In the genomic region with DNA sequence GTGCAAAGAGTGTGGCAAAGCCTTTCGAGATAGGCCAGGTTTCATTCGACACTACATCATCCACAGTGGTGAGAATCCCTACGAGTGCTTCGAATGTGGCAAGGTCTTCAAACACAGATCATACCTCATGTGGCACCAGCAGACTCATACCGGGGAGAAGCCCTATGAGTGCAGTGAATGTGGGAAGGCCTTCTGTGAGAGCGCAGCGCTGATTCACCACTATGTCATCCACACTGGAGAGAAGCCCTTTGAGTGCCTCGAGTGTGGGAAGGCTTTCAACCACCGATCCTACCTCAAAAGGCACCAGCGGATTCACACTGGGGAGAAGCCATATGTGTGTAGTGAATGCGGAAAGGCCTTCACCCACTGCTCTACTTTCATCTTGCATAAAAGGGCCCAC, we compare ENCODE assay signal across 7 cellular contexts. TPM values are rescaled to one million over a fixed set of nuclear protein-coding genes. Genes with fewer than 3 reads are reported as not detected.
DNase-seq lines count a peak whose midpoint lies in the region; ATAC-seq, FAIRE-seq and TF ChIP-seq lines count a peak whose summit lies in the region.
"Not testable (repeated sequence)": the region's sequence is repeated elsewhere in the genome, so short reads cannot be mapped to it uniquely, and the experiment has no call there.

No MANE protein-coding gene starts in this region.

- H4K20me1 ChIP-seq in IMR-90 (ENCODE audit: insufficient read depth, low read length); astrocyte (ENCODE audit: insufficient read depth, low read length): not testable (repeated sequence)
- peaks cover 11% of the 10 kb centered on the region for H4K20me1 ChIP-seq in smooth muscle cell (ENCODE audit: low read depth)

- not testable (repeated sequence) for H3K4me1 ChIP-seq in IMR-90 (ENCODE audit: control insufficient read depth, insufficient read depth, low read length); astrocyte (ENCODE audit: insufficient read depth, low read length); smooth muscle cell (ENCODE audit: low read depth)

- not testable (repeated sequence) for TF ChIP-seq RAD21 in IMR-90 (IDR thresholded peaks at IDR 0.05; ENCODE audit: low read length)

- ATAC-seq in CD4-positive, alpha-beta T cell (ENCODE audit: poor library complexity); IMR-90 (ENCODE audit: low read depth); T-helper 17 cell: not testable (repeated sequence)
- peak; percentile 51 to 70 for ATAC-seq in activated T-cell treated with anti-CD3 and anti-CD28 coated beads, Interleukin-2, amount 50 U/mL, for 4 hours

- H3K27ac ChIP-seq in CD4-positive, alpha-beta T cell (ENCODE audit: low read depth, low read length); IMR-90 (ENCODE audit: insufficient read depth, low read length); astrocyte (ENCODE audit: low read depth, low read length): not testable (repeated sequence)
- peak overlapping the region; percentile 12 for H3K27ac ChIP-seq in smooth muscle cell (ENCODE audit: low read depth)

- H3K36me3 ChIP-seq in IMR-90 (ENCODE audit: control insufficient read depth, insufficient read depth, low read length) (peaks cover 38% of the 10 kb centered on the region), astrocyte (ENCODE audit: insufficient read depth, low read length) (peaks cover 38% of the 10 kb centered on the region), smooth muscle cell (ENCODE audit: low read depth) (peaks cover 39% of the 10 kb centered on the region)

- not testable (repeated sequence) for H3K4ac ChIP-seq in IMR-90 (ENCODE audit: low read depth, low read length)

- H2BK20ac ChIP-seq in IMR-90 (ENCODE audit: low read depth, low read length) = not testable (repeated sequence)

- H3K9me1 ChIP-seq in IMR-90 (ENCODE audit: insufficient read depth, low read length) = not testable (repeated sequence)

- not testable (repeated sequence) for H3K23ac ChIP-seq in IMR-90 (ENCODE audit: low read depth, low read length)

- not testable (repeated sequence) for H3K56ac ChIP-seq in IMR-90 (ENCODE audit: extremely low read depth, insufficient read depth, low read length)

- H3K18ac ChIP-seq in IMR-90 (ENCODE audit: low read depth, low read length) = not testable (repeated sequence)

- TF ChIP-seq POLR2A in IMR-90 (IDR thresholded peaks at IDR 0.05; ENCODE audit: low read depth, low read length) = not testable (repeated sequence)

- H3K27me3 Mint-ChIP-seq in CD4-positive, alpha-beta T cell; T-helper 17 cell; activated T-cell treated with anti-CD3 and anti-CD28 coated beads, Interleukin-2, amount 50 U/mL, for 4 hours (ENCODE audit: low read depth); astrocyte (ENCODE audit: low read depth, unreplicated experiment): not testable (repeated sequence)

- not testable (repeated sequence) for H3K4me2 ChIP-seq in IMR-90 (ENCODE audit: low read depth, low read length); astrocyte (ENCODE audit: low read length); smooth muscle cell

- peaks cover 93% of the 10 kb centered on the region for H3K36me3 Mint-ChIP-seq in CD4-positive, alpha-beta T cell (ENCODE audit: low read depth)
- peaks cover 23% of the 10 kb centered on the region for H3K36me3 Mint-ChIP-seq in T-helper 17 cell (ENCODE audit: low read depth)
- H3K36me3 Mint-ChIP-seq in activated T-cell treated with anti-CD3 and anti-CD28 coated beads, Interleukin-2, amount 50 U/mL, for 4 hours (ENCODE audit: insufficient read depth) = peaks cover 78% of the 10 kb centered on the region
- H3K36me3 Mint-ChIP-seq in astrocyte (ENCODE audit: low read depth, unreplicated experiment) = peaks cover 44% of the 10 kb centered on the region

- not testable (repeated sequence) for BruUV-seq in IMR-90 (replicated peaks; lab: Mats Ljungman, UMichigan)

- peaks cover 21 to 39% of the 10 kb centered on the region in 2 experiments for H3K79me1 ChIP-seq in IMR-90 (ENCODE audit: low read depth in 1 of 2, low read length in 2 of 2)

- H2BK120ac ChIP-seq in IMR-90 (ENCODE audit: low read depth, low read length) = not testable (repeated sequence)

- peaks cover 43% of the 10 kb centered on the region for H3K9me3 ChIP-seq in CD4-positive, alpha-beta T cell (ENCODE audit: control insufficient read depth, low read length)
- not testable (repeated sequence) for H3K9me3 ChIP-seq in IMR-90 (ENCODE audit: control insufficient read depth, insufficient read depth, low read length); T-helper 17 cell (ENCODE audit: control insufficient read depth, low read length, poor library complexity, severe bottlenecking); smooth muscle cell (replicated peaks; ENCODE audit: low read depth)
- H3K9me3 ChIP-seq in astrocyte (ENCODE audit: insufficient read depth, low read depth, low read length) = peaks cover 16% of the 10 kb centered on the region

- not testable (repeated sequence) for FAIRE-seq in astrocyte (lab: Jason Lieb, UNC)

- H3K27ac Mint-ChIP-seq in CD4-positive, alpha-beta T cell = not testable (repeated sequence)
- peak overlapping the region; percentile 19 for H3K27ac Mint-ChIP-seq in T-helper 17 cell
- peak overlapping the region; percentile 79 for H3K27ac Mint-ChIP-seq in astrocyte (ENCODE audit: unreplicated experiment)

- intact Hi-C loops in CD4-positive, alpha-beta T cell (cut with DNase I, micrococcal nuclease); IMR-90 (cut with micrococcal nuclease): not testable (repeated sequence)

- H3K4me3 ChIP-seq in IMR-90 (ENCODE audit: insufficient read depth, low read depth, low read length); astrocyte (ENCODE audit: insufficient read depth, low read depth, low read length); epithelial cell of esophagus (ENCODE audit: low read length); smooth muscle cell: not testable (repeated sequence)

- H2AK5ac ChIP-seq in IMR-90 (ENCODE audit: low read depth, low read length) = not testable (repeated sequence)

- not testable (repeated sequence) for H2AFZ ChIP-seq in IMR-90 (replicated peaks; ENCODE audit: low read length, poor library complexity); astrocyte (ENCODE audit: low read depth, low read length); smooth muscle cell (ENCODE audit: low read depth)

- peaks cover 16% of the 10 kb centered on the region for H3F3A ChIP-seq in smooth muscle cell (ENCODE audit: low read depth)

- not testable (repeated sequence) for H3K27me3 ChIP-seq in CD4-positive, alpha-beta T cell (ENCODE audit: control insufficient read depth, insufficient read depth, low read length); IMR-90 (ENCODE audit: control insufficient read depth, insufficient read depth, low read length); astrocyte (ENCODE audit: insufficient read depth, low read length); smooth muscle cell (ENCODE audit: low read depth)

- not testable (repeated sequence) for DNase-seq in CD4-positive, alpha-beta T cell; T-helper 17 cell; activated T-cell treated with anti-CD3 and anti-CD28 coated beads, Interleukin-2, amount 50 U/mL, for 4 hours; astrocyte (ENCODE audit: low read depth); smooth muscle cell (lab: John Stamatoyannopoulos, UW; ENCODE audit: unreplicated experiment)
- DNase-seq in IMR-90 (peak; percentile 42), epithelial cell of esophagus (ENCODE audit: low read depth) (peak; percentile 51)

- H2BK5ac ChIP-seq in IMR-90 (ENCODE audit: low read depth, low read length, poor library complexity, severe bottlenecking) = not testable (repeated sequence)

- H3K4me1 Mint-ChIP-seq in CD4-positive, alpha-beta T cell (ENCODE audit: low read depth) = peaks cover 11% of the 10 kb centered on the region
- H3K4me1 Mint-ChIP-seq in T-helper 17 cell; activated T-cell treated with anti-CD3 and anti-CD28 coated beads, Interleukin-2, amount 50 U/mL, for 4 hours (ENCODE audit: low read depth); astrocyte (ENCODE audit: low read depth, unreplicated experiment): not testable (repeated sequence)

- H3K14ac ChIP-seq in IMR-90 (replicated peaks; ENCODE audit: low read depth, low read length) = not testable (repeated sequence)

- peaks cover 38% of the 10 kb centered on the region for H3K79me2 ChIP-seq in astrocyte (ENCODE audit: insufficient read depth, low read length)
- H3K79me2 ChIP-seq in smooth muscle cell (ENCODE audit: low read depth) = peaks cover 54% of the 10 kb centered on the region

- 90% methylated on average over 2 of the region's 11 CpGs; no CpG with 5 or more reads in 1 of the 2 experiments for WGBS in IMR-90 (ENCODE audit: extremely low coverage in 2 of 2, insufficient read length in 1 of 2), 2 experiments
- WGBS in smooth muscle cell (ENCODE audit: low lambda C conversion rate) = 69% methylated on average over 11 of the region's 11 CpGs

- peaks cover 26% of the 10 kb centered on the region for H3K9me3 Mint-ChIP-seq in CD4-positive, alpha-beta T cell
- peaks cover 32% of the 10 kb centered on the region for H3K9me3 Mint-ChIP-seq in activated T-cell treated with anti-CD3 and anti-CD28 coated beads, Interleukin-2, amount 50 U/mL, for 4 hours
- H3K9me3 Mint-ChIP-seq in astrocyte (ENCODE audit: unreplicated experiment) = not testable (repeated sequence)

- not testable (repeated sequence) for H3K9ac ChIP-seq in IMR-90 (ENCODE audit: low read depth, low read length); astrocyte (ENCODE audit: low read length); smooth muscle cell (ENCODE audit: low read depth)

- not testable (repeated sequence) for H2BK15ac ChIP-seq in IMR-90 (ENCODE audit: low read depth, low read length)

- not testable (repeated sequence) for TF ChIP-seq CTCF in CD4-positive, alpha-beta T cell (IDR thresholded peaks at IDR 0.05); IMR-90 (conservative IDR thresholded peaks at IDR 0.05; ENCODE audit: low read depth, low read length); astrocyte (IDR thresholded peaks at IDR 0.05; ENCODE audit: insufficient read depth, low read depth, low read length); epithelial cell of esophagus (IDR thresholded peaks at IDR 0.05; ENCODE audit: insufficient read depth, low read depth, low read length, missing control alignments); smooth muscle cell (IDR thresholded peaks at IDR 0.05; ENCODE audit: borderline replicate concordance, insufficient read depth, poor library complexity, severe bottlenecking)

- H4K5ac ChIP-seq in IMR-90 (ENCODE audit: low read depth, low read length) = not testable (repeated sequence)

- in situ Hi-C loops in IMR-90 (cut with MboI; ENCODE audit: low sequenced_read_pairs) = not testable (repeated sequence)

- H4K91ac ChIP-seq in IMR-90 (ENCODE audit: insufficient read depth, low read depth, low read length) = not testable (repeated sequence)

- CTCF ChIA-PET in CD4-positive, alpha-beta T cell (lab: Charles Lee); IMR-90 (lab: Yijun Ruan, JAX): not testable (repeated sequence)

- H4K8ac ChIP-seq in IMR-90 (ENCODE audit: low read depth in 2 of 2, low read length in 2 of 2) = not testable (repeated sequence)

- H3K4me3 Mint-ChIP-seq in CD4-positive, alpha-beta T cell = peak overlapping the region; percentile 34
- H3K4me3 Mint-ChIP-seq in T-helper 17 cell; activated T-cell treated with anti-CD3 and anti-CD28 coated beads, Interleukin-2, amount 50 U/mL, for 4 hours; astrocyte (ENCODE audit: unreplicated experiment): not testable (repeated sequence)

- dilution Hi-C loops in IMR-90 (cut with HindIII; ENCODE audit: low sequenced_read_pairs, unreplicated experiment) = not testable (repeated sequence)

- not testable (repeated sequence) for H2AK9ac ChIP-seq in IMR-90 (replicated peaks; ENCODE audit: low read depth, low read length, poor library complexity)

- POLR2A ChIA-PET in CD4-positive, alpha-beta T cell (lab: Charles Lee); IMR-90 (lab: Charles Lee; ENCODE audit: unreplicated experiment): not testable (repeated sequence)

RNA-seq across cellular contexts. Expression of a gene that starts 13.3 kb away (rescaled TPM):
- 10 to 100 TPM; 33.1 to 33.7 TPM for total RNA-seq in CD4-positive, alpha-beta T cell
- total RNA-seq in IMR-90 (2012; rRNA removed) = 26.1 and 32.3 TPM in 2 replicates
- polyA plus RNA-seq in IMR-90 (2012; rRNA removed) = 2.4 and 3.0 TPM in 2 replicates
- 0.84 and 1.3 TPM in 2 replicates for polyA plus RNA-seq in IMR-90 (2012; cell fraction: cytosol; rRNA removed)
- 1.1 and 2.3 TPM in 2 replicates for polyA plus RNA-seq in IMR-90 (2012; cell fraction: nucleus; rRNA removed; ENCODE audit: low replicate concordance)
- total RNA-seq in T-helper 17 cell = 10 to 100 TPM; 31.6 to 32.7 TPM
- total RNA-seq in activated T-cell treated with anti-CD3 and anti-CD28 coated beads, Interleukin-2, amount 50 U/mL, for 4 hours = 10 to 100 TPM in 2 of 3 donors, 1 to 10 TPM in 1; 9.6 to 12.3 (median 12.0) TPM
- 21.7 and 23.8 TPM in 2 replicates for total RNA-seq in astrocyte
- total RNA-seq in smooth muscle cell = 28.9 and 33.4 TPM in 2 replicates
- 3.4 and 5.6 TPM in 2 replicates for polyA plus RNA-seq in smooth muscle cell

RNA-seq across cellular contexts. Expression of a gene that starts 22.9 kb away (rescaled TPM):
- total RNA-seq in CD4-positive, alpha-beta T cell = under 1 TPM; 0.41 to 0.89 TPM
- total RNA-seq in IMR-90 (2012; rRNA removed) (0.83 and 0.90 TPM in 2 replicates), T-helper 17 cell (1 to 10 TPM in 1 of 2 donors, under 1 TPM in 1; 0.55 to 1.2 TPM), astrocyte (1.2 and 1.6 TPM in 2 replicates), smooth muscle cell (1.7 and 2.8 TPM in 2 replicates)
- polyA plus RNA-seq in IMR-90 (2012; rRNA removed) (0.82 and 1.3 TPM in 2 replicates), smooth muscle cell (0.27 and 2.2 TPM in 2 replicates)
- polyA plus RNA-seq in IMR-90 (2012; cell fraction: cytosol; rRNA removed) = 0.53 and 0.66 TPM in 2 replicates
- polyA plus RNA-seq in IMR-90 (2012; cell fraction: nucleus; rRNA removed; ENCODE audit: low replicate concordance) = 1.7 and 2.0 TPM in 2 replicates
- 1 to 10 TPM in 1 of 3 donors, under 1 TPM in 1, not detected in 1; 0.82 to 1.2 TPM for total RNA-seq in activated T-cell treated with anti-CD3 and anti-CD28 coated beads, Interleukin-2, amount 50 U/mL, for 4 hours

RNA-seq across cellular contexts. Expression of a gene that starts 26.5 kb away (rescaled TPM):
- total RNA-seq in CD4-positive, alpha-beta T cell = 10 to 100 TPM; 64.9 to 65.0 TPM
- total RNA-seq in IMR-90 (2012; rRNA removed) (41.9 and 55.2 TPM in 2 replicates), T-helper 17 cell (10 to 100 TPM; 69.1 to 73.1 TPM), astrocyte (87.2 and 105 TPM in 2 replicates), smooth muscle cell (85.2 and 103 TPM in 2 replicates)
- polyA plus RNA-seq in IMR-90 (2012; rRNA removed) (3.2 and 3.6 TPM in 2 replicates), smooth muscle cell (1.7 and 3.5 TPM in 2 replicates)
- polyA plus RNA-seq in IMR-90 (2012; cell fraction: cytosol; rRNA removed) = 0.82 and 1.1 TPM in 2 replicates
- 2.3 and 6.0 TPM in 2 replicates for polyA plus RNA-seq in IMR-90 (2012; cell fraction: nucleus; rRNA removed; ENCODE audit: low replicate concordance)
- 10 to 100 TPM; 30.1 to 52.2 (median 49.2) TPM for total RNA-seq in activated T-cell treated with anti-CD3 and anti-CD28 coated beads, Interleukin-2, amount 50 U/mL, for 4 hours
